Comparison of ENCODE assay signal across 5 cellular contexts in genomic region chr4:156177941-156178340, GRCh38.
"Had no signal": no experiment of that assay in that cellular context is flagged by ENCODE, and none has a peak within 500 bp of the region (broad histone marks: within the 10 kb centered on the region; RNA-seq: fewer than 3 reads in every experiment).

No MANE protein-coding gene starts in this region.

- H3K4me3 ChIP-seq: GM23248, HAP-1 had no signal

- DNase-seq: GM23248, GOT3, H7, HFFc6 had no signal
